Comparison of ENCODE assay signal across 12 cellular contexts in the genomic region with DNA sequence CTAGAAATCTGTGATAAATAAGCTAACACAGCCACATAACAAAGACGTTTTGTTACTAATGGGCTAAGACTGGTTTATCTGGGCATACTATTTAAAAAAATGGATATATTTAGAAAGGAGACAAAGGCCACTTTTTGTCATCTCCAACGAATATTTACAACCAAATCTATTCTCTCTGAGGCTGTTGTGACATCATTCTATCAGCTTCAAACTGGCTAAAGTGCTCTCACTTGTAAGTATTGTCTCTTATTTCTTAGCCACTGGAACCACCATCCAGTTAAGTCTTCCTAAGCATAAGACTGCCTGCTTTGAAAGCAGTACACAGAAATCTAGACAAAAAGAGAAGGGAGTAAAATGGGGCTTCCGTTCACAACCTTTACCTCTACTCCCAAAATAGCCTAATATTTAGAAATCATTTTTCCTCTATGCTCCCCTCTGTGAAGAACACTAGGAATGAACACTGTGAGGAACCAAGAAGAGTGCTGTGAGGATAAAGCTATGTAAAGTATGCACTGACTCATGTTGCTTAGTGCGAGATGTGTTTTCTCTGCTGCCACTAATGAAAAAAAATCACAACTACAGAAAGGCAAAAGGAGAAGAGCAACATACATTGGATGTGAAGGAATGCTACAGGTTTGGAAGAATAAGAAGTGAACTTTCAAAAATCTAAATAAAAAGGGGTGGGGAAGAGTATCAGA.
DNase-seq lines count a peak whose midpoint lies in the region; ATAC-seq and FAIRE-seq lines count a peak whose summit lies in the region.
"Had no signal": no experiment of that assay in that cellular context is flagged by ENCODE, and none has a peak within 500 bp of the region (broad histone marks: within the 10 kb centered on the region; RNA-seq: fewer than 3 reads in every experiment).

No MANE protein-coding gene starts in this region.

- peak; percentile 73 for FAIRE-seq in HTR-8/SVneo (lab: Jason Lieb, UNC)

- H3K27ac ChIP-seq in caudate nucleus (ENCODE audit: low read depth, low read length), result peak overlapping the region; percentile 46

- ATAC-seq in HG02642 (IDR thresholded peaks at IDR 0.05; ENCODE audit: poor library complexity, unreplicated experiment), result no peak
- no peak for ATAC-seq in activated CD4-positive, CD25-positive, alpha-beta regulatory T cell treated with anti-CD3 and anti-CD28 coated beads, Interleukin-2, amount 50 U/mL, for 24 hours

- DNase-seq in HTR-8/SVneo (ENCODE audit: insufficient read length, low spot score) (peak; percentile 49), caudate nucleus (lab: John Stamatoyannopoulos, UW) (no peak), iris pigment epithelial cell (ENCODE audit: low read depth) (peak; percentile 82), superior temporal gyrus (ENCODE audit: extremely low spot score) (peak; percentile 59), cerebellum (ENCODE audit: low spot score) (no peak), GF-D8 (lab: John Stamatoyannopoulos, UW) (no peak)
- DNase-seq: activated CD8-positive, alpha-beta memory T cell treated with anti-CD3 and anti-CD28 coated beads for 24 hours; central memory CD4-positive, alpha-beta T cell; NCI-H1436 treated with DMSO at 0.1 percent for 48 hours; SIG-M5 had no signal

Comparison
In these comparisons a context has a peak if more than half of its experiments do, and no peak if none do; other contexts are left out.
1. DNase-seq: peak in HTR-8/SVneo (single experiment), iris pigment epithelial cell (single experiment) and superior temporal gyrus (single experiment); none in caudate nucleus (0 of 61), cerebellum (single experiment) and GF-D8 (single experiment).